ENCODE assay signal across 8 cellular contexts in the genomic region with DNA sequence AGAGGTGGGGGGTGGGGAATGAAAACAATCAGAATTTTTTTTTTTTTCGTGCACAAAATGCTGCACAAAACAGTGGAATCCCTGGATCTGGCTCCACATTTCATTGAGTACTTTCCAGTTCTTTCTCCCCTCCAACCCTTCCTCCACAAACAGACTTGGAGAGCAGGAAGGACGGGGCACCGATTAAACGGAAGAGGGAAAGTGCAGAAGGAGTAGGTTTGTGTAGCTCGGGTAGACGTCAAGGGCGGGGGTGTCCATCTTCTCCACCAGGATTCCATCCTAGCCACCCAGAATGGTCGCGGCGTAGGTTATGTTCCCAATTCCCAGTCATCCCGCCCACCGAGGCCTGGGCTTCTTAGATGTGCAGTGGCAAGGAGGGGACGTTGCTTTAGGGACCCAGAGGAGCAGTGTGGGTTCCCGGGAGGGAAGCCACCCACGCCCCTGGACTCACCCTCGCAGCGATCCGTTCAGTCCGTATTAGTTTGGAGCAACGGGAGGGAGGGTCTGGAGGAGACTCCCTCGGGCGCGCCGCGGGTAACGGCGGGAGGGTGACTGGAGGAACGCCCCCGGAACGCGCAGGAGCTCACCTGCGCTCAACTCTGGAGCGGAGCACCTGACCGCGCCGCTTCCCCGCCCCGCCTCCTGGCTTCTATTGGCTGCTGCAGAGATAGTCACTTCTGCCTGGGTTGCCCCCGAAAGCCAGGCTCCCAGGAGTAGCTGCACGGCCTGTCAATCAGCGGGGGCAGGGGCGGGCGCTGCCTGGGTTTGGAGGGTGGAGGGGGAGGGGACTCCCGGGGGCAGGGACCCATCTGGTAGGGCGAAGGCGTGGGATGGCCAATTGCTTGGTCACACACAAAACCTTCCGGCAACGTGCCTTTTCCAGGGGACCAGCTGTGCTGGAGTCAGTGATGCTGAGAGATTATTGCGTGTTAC. TPM values are rescaled to one million over a fixed set of nuclear protein-coding genes. Genes with fewer than 3 reads are reported as not detected.
A peak's percentile ranks its signal among the peaks of the same experiment; 100 is the strongest.
DNase-seq lines count a peak whose midpoint lies in the region; ATAC-seq and TF ChIP-seq lines count a peak whose summit lies in the region.

A gene with protein sequence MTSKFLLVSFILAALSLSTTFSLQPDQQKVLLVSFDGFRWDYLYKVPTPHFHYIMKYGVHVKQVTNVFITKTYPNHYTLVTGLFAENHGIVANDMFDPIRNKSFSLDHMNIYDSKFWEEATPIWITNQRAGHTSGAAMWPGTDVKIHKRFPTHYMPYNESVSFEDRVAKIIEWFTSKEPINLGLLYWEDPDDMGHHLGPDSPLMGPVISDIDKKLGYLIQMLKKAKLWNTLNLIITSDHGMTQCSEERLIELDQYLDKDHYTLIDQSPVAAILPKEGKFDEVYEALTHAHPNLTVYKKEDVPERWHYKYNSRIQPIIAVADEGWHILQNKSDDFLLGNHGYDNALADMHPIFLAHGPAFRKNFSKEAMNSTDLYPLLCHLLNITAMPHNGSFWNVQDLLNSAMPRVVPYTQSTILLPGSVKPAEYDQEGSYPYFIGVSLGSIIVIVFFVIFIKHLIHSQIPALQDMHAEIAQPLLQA (minus strand): TSS at position 624 of the 933 bp plus-strand sequence. CDS start 2,718 bp downstream, outside the sequence.

- peak within 1 kb of the TSS; percentile 91 for H3K9ac ChIP-seq in endocrine pancreas (ENCODE audit: control insufficient read depth, insufficient read depth, low read length)

- DNase-seq in NCI-H2196 (lab: John Stamatoyannopoulos, UW; ENCODE audit: unreplicated experiment) (peak; percentile 92), mesothelial cell of epicardium (ENCODE audit: low spot score in 2 of 2, unreplicated experiment in 2 of 2) (peak; percentile 63 to 84), MV-4-11 (lab: John Stamatoyannopoulos, UW) (no peak)
- peak; percentile 20 to 42 (median 36) for DNase-seq in activated CD8-positive, alpha-beta memory T cell treated with anti-CD3 and anti-CD28 coated beads for 48 hours (ENCODE audit: low read depth in 2 of 3, low spot score in 2 of 3)
- peak; percentile 69 for DNase-seq in stimulated activated CD8-positive, alpha-beta memory T cell treated with anti-CD3 and anti-CD28 coated beads, Interleukin-12 subunit alpha, Interleukin-12 subunit beta, amount 100 ng/mL, for 4 hours (ENCODE audit: low read depth)

- H3K4me3 Mint-ChIP-seq in mesothelial cell of epicardium: peak within 1 kb of the TSS; percentile 86

- no peaks in the 10 kb centered on the region for H3K9me3 ChIP-seq in endocrine pancreas (ENCODE audit: control insufficient read depth, low read length)

- no peaks in the 10 kb centered on the region for H3K36me3 ChIP-seq in endocrine pancreas (ENCODE audit: control insufficient read depth, insufficient read depth, low read length)

- ATAC-seq in GM18858 (IDR thresholded peaks at IDR 0.05; ENCODE audit: unreplicated experiment) (peak; percentile 78), HG02981 (IDR thresholded peaks at IDR 0.05; ENCODE audit: unreplicated experiment) (peak; percentile 89)

- no peak for TF ChIP-seq CTCF in mesothelial cell of epicardium (IDR thresholded peaks at IDR 0.05; ENCODE audit: unreplicated experiment)

- no peaks in the 10 kb centered on the region for H3K9me3 Mint-ChIP-seq in mesothelial cell of epicardium

- H3K4me3 ChIP-seq in endocrine pancreas (ENCODE audit: control insufficient read depth, insufficient read depth, low read length): peak within 1 kb of the TSS; percentile 85

- H3K27ac Mint-ChIP-seq in mesothelial cell of epicardium: peak within 1 kb of the TSS; percentile 62

- H3K27me3 Mint-ChIP-seq in mesothelial cell of epicardium (ENCODE audit: low read depth): peaks cover 20% of the 10 kb centered on the region

- H3K4me1 Mint-ChIP-seq in mesothelial cell of epicardium: peaks cover 11% of the 10 kb centered on the region

- H3K4me1 ChIP-seq in endocrine pancreas (ENCODE audit: control insufficient read depth, insufficient read depth, low read length): peaks cover 11% of the 10 kb centered on the region

- no peaks in the 10 kb centered on the region for H3K27me3 ChIP-seq in endocrine pancreas (ENCODE audit: control insufficient read depth, insufficient read depth, low read length)

- H3K36me3 Mint-ChIP-seq in mesothelial cell of epicardium: peaks cover 8% of the 10 kb centered on the region

RNA-seq across cellular contexts. Expression of the gene that starts here (rescaled TPM):
- total RNA-seq in mesothelial cell of epicardium: 7.4 to 8.7 TPM (median 7.7 TPM) in 3 replicates
